2 cellular contexts compared by ENCODE assay signal in genomic region chr4:57119054-57119651, GRCh38.
A peak's percentile ranks its signal among the peaks of the same experiment; 100 is the strongest.
TF ChIP-seq lines count a peak whose summit lies in the region.

No MANE protein-coding gene starts in this region.

TF ChIP-seq in liver, 16 proteins besides CTCF, POLR2A, EP300 and RAD21 (continued from another document):
- TF ChIP-seq REST (IDR thresholded peaks at IDR 0.05) (peak; percentile 28), RXRA (IDR thresholded peaks at IDR 0.05) (peak in 1 of 2 donors; percentile 14), GABPA (IDR thresholded peaks at IDR 0.05 in 1 of 2, conservative IDR thresholded peaks at IDR 0.05 in 1 of 2) (no peak), FOXA1 (IDR thresholded peaks at IDR 0.05) (no peak), EGR1 (IDR thresholded peaks at IDR 0.05; ENCODE audit: low read depth in 2 of 2) (no peak), MAX (IDR thresholded peaks at IDR 0.05) (no peak), TAF1 (conservative IDR thresholded peaks at IDR 0.05) (no peak), FOXA2 (IDR thresholded peaks at IDR 0.05) (no peak), ATF3 (IDR thresholded peaks at IDR 0.05) (no peak), NR2F2 (IDR thresholded peaks at IDR 0.05) (peak; percentile 56), SP1 (IDR thresholded peaks at IDR 0.05) (peak; percentile 24), HNF4G (IDR thresholded peaks at IDR 0.05) (no peak), ZBTB33 (IDR thresholded peaks at IDR 0.05) (no peak), JUND (IDR thresholded peaks at IDR 0.05) (no peak), YY1 (IDR thresholded peaks at IDR 0.05) (no peak)

TF ChIP-seq in HepG2, 621 proteins besides CTCF, POLR2A, EP300 and RAD21 (continued from another document):
- TF ChIP-seq GMEB1 (CRISPR knock-in tag; IDR thresholded peaks at IDR 0.05; ENCODE audit: borderline replicate concordance) (no peak), ZNF329 (CRISPR knock-in tag; IDR thresholded peaks at IDR 0.05; ENCODE audit: low read depth) (no peak), SMARCE1 (IDR thresholded peaks at IDR 0.05; ENCODE audit: borderline replicate concordance) (no peak), ZNF318 (CRISPR knock-in tag; IDR thresholded peaks at IDR 0.05) (no peak)
